2 cellular contexts compared by ENCODE assay signal in genomic region chr4:153166971-153167501, GRCh38.
A peak's percentile ranks its signal among the peaks of the same experiment; 100 is the strongest.
TF ChIP-seq lines count a peak whose summit lies in the region.

No MANE protein-coding gene starts in this region.

TF ChIP-seq in Ishikawa, 13 proteins besides CTCF, POLR2A, EP300 and RAD21 (continued from another document):
- TF ChIP-seq MAX (IDR thresholded peaks at IDR 0.05) = no peak
- peak; percentile 86 for TF ChIP-seq FOXM1 (IDR thresholded peaks at IDR 0.05; ENCODE audit: borderline replicate concordance, low read depth)
- TF ChIP-seq REST (IDR thresholded peaks at IDR 0.05; ENCODE audit: low read depth) = no peak
- 0 out of 2 replicates have a peak, but pooled peaks have one; percentile 21 for TF ChIP-seq TAF1 (IDR thresholded peaks at IDR 0.05; ENCODE audit: low read depth)
- TF ChIP-seq NFIC (IDR thresholded peaks at IDR 0.05) = peak; percentile 78
- peak; percentile 98 for TF ChIP-seq CEBPB (IDR thresholded peaks at IDR 0.05)

TF ChIP-seq in K562, 482 proteins besides CTCF, POLR2A, EP300 and RAD21 (continued from another document):
- TF ChIP-seq ATF3 (IDR thresholded peaks at IDR 0.05) (peak; percentile 58), ATF3 (CRISPR knock-in tag; conservative IDR thresholded peaks at IDR 0.05) (no peak), CEBPG (CRISPR knock-in tag; IDR thresholded peaks at IDR 0.05) (no peak), CEBPG (tag; conservative IDR thresholded peaks at IDR 0.05 in 1 of 2, IDR thresholded peaks at IDR 0.05 in 1 of 2) (peak; percentile 45 to 78; a peak in 3 of 4 replicates)
